ENCODE assay signal across 8 cellular contexts in the genomic region with DNA sequence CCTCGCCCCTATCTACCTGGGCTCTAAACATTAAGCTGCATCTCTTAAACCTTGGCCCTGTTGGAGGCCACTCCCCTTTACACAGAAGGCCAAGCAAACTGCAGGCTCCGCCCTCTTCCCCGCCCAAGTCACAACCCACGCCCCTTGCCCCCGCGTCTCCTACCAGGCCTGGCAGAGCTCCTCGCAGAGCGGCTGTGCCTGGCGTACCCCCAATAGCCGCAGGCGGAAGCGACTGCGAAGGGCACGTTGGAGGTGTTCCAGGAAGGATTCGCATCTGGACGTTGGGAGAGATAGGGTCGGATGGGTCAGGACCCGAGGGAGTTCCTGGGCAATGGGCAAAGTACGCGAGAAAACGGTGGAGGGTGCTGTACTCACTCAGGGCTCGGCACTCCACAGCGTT. TPM values are rescaled to one million over a fixed set of nuclear protein-coding genes. Genes with fewer than 3 reads are reported as not detected.
A peak's percentile ranks its signal among the peaks of the same experiment; 100 is the strongest.
DNase-seq lines count a peak whose midpoint lies in the region; ATAC-seq and TF ChIP-seq lines count a peak whose summit lies in the region.
"Had no signal": no experiment of that assay in that cellular context is flagged by ENCODE, and none has a peak within 500 bp of the region (broad histone marks: within the 10 kb centered on the region; RNA-seq: fewer than 3 reads in every experiment).

No MANE protein-coding gene starts in this region.

- TF ChIP-seq CTCF in GM20000 (IDR thresholded peaks at IDR 0.05; ENCODE audit: extremely low read depth, missing control alignments) (no peak), activated B cell treated with CpG ODN at 0.5 μM for 24 hours (IDR thresholded peaks at IDR 0.05) (no peak), nephron progenitor cell (IDR thresholded peaks at IDR 0.05) (no peak), psoas muscle (IDR thresholded peaks at IDR 0.05) (no peak)

- H3K4me1 Mint-ChIP-seq in activated B cell treated with CpG ODN at 0.5 μM for 24 hours (peaks cover 18% of the 10 kb centered on the region), nephron progenitor cell (peaks cover 14% of the 10 kb centered on the region)

- peaks cover 3% of the 10 kb centered on the region for H3K9me3 Mint-ChIP-seq in activated B cell treated with CpG ODN at 0.5 μM for 24 hours
- H3K9me3 Mint-ChIP-seq in nephron progenitor cell: peaks cover 4% of the 10 kb centered on the region

- H3K4me3 Mint-ChIP-seq in activated B cell treated with CpG ODN at 0.5 μM for 24 hours (no peak overlapping the region), nephron progenitor cell (no peak overlapping the region)
- H3K4me3 Mint-ChIP-seq: activated naive CD8-positive, alpha-beta T cell had no signal

- no peaks in the 10 kb centered on the region for H3K4me1 ChIP-seq in psoas muscle

- CTCF ChIA-PET in activated B cell treated with CpG ODN at 0.5 μM for 24 hours (lab: Charles Lee): interaction anchor here (1.9 kb wide), 1 partner anchor 62 kb away, joined by 4 read pairs; no protein-coding TSS in a partner anchor

- no peaks in the 10 kb centered on the region for H3K36me3 ChIP-seq in psoas muscle (ENCODE audit: insufficient read depth in 1 of 2, low read depth in 1 of 2)

- H3K36me3 Mint-ChIP-seq in activated B cell treated with CpG ODN at 0.5 μM for 24 hours (ENCODE audit: low read depth) (no peaks in the 10 kb centered on the region), nephron progenitor cell (ENCODE audit: low read depth) (no peaks in the 10 kb centered on the region)

- H3K27me3 ChIP-seq in psoas muscle (ENCODE audit: insufficient read depth in 3 of 3, low read length in 2 of 3): peaks cover 0 to 92% (median 23%) of the 10 kb centered on the region in 3 donors

- H3K27ac Mint-ChIP-seq in activated B cell treated with CpG ODN at 0.5 μM for 24 hours (no peak overlapping the region), nephron progenitor cell (no peak overlapping the region)
- H3K27ac Mint-ChIP-seq: activated naive CD8-positive, alpha-beta T cell had no signal

- POLR2A ChIA-PET in activated B cell treated with CpG ODN at 0.5 μM for 24 hours (lab: Charles Lee): interaction anchor here (0.5 kb wide), 1 partner anchor 51 kb away, joined by 4 read pairs; no protein-coding TSS in a partner anchor

- no peaks in the 10 kb centered on the region for H3K9me3 ChIP-seq in psoas muscle

- no peak overlapping the region for H3K4me3 ChIP-seq in psoas muscle

- 2 to 4% (median 4%) methylated on average over 23 of the region's 23 CpGs for WGBS in psoas muscle, 3 donors

- peak; percentile 56 for DNase-seq in GM20000 (ENCODE audit: low spot score)
- DNase-seq in NCI-H1694 (lab: John Stamatoyannopoulos, UW): peak; percentile 33
- no peak for DNase-seq in activated B cell treated with CpG ODN at 0.5 μM for 24 hours
- peak; percentile 69 for DNase-seq in nephron progenitor cell
- no peak for DNase-seq in RKO (ENCODE audit: low spot score)
- DNase-seq in psoas muscle: no peak

- H3K27ac ChIP-seq in psoas muscle: no peak overlapping the region

- H3K27me3 Mint-ChIP-seq in activated B cell treated with CpG ODN at 0.5 μM for 24 hours: peaks cover 67% of the 10 kb centered on the region
- peaks cover 87% of the 10 kb centered on the region for H3K27me3 Mint-ChIP-seq in nephron progenitor cell (ENCODE audit: low read depth, poor library complexity)

- ATAC-seq in activated B cell treated with CpG ODN at 0.5 μM for 24 hours (ENCODE audit: low read depth) (peak; percentile 44), HG02840 (IDR thresholded peaks at IDR 0.05; ENCODE audit: low FRiP score, unreplicated experiment) (no peak), psoas muscle (no peak)

- intact Hi-C loops in activated B cell treated with CpG ODN at 0.5 μM for 24 hours (cut with micrococcal nuclease) (no loop called here), psoas muscle (cut with DNase I) (no loop called here)

RNA-seq across cellular contexts. Expression of a gene that starts 5.9 kb away (rescaled TPM):
- total RNA-seq in activated B cell treated with CpG ODN at 0.5 μM for 24 hours (not detected in 2 replicates), psoas muscle (not detected)
- under 1 TPM in 1 of 3 donors, not detected in 2; 0.05 TPM for polyA plus RNA-seq in psoas muscle

RNA-seq across cellular contexts. Expression of a gene that starts 9.8 kb away (rescaled TPM):
- total RNA-seq in activated B cell treated with CpG ODN at 0.5 μM for 24 hours: 0.20 and 0.66 TPM in 2 replicates
- not detected for total RNA-seq in psoas muscle
- under 1 TPM; 0.09 to 0.13 (median 0.10) TPM for polyA plus RNA-seq in psoas muscle

RNA-seq across cellular contexts. Expression of a gene that starts 22.1 kb away (rescaled TPM):
- total RNA-seq in activated B cell treated with CpG ODN at 0.5 μM for 24 hours: 13.4 and 22.1 TPM in 2 replicates
- total RNA-seq in psoas muscle: 1 to 10 TPM; 2.4 to 5.0 (median 3.0) TPM
- 1 to 10 TPM; 3.6 to 9.0 (median 8.6) TPM for polyA plus RNA-seq in psoas muscle

RNA-seq across cellular contexts. Expression of a gene that starts 26.6 kb away (rescaled TPM):
- total RNA-seq in activated B cell treated with CpG ODN at 0.5 μM for 24 hours: 2.3 and 5.9 TPM in 2 replicates
- 1 to 10 TPM in 3 of 4 donors, under 1 TPM in 1; 0.92 to 3.2 (median 2.0) TPM for total RNA-seq in psoas muscle
- polyA plus RNA-seq in psoas muscle: 1 to 10 TPM; 1.9 to 2.5 (median 2.0) TPM

RNA-seq across cellular contexts. Expression of a gene that starts 26.9 kb away (rescaled TPM):
- total RNA-seq in activated B cell treated with CpG ODN at 0.5 μM for 24 hours (53.1 and 55.6 TPM in 2 replicates), psoas muscle (100 to 1,000 TPM; 273 to 419 (median 370) TPM)
- 100 to 1,000 TPM; 329 to 535 (median 396) TPM for polyA plus RNA-seq in psoas muscle

Comparison
In these comparisons a context has a peak if more than half of its experiments do, and no peak if none do; other contexts are left out.
1. DNase-seq: peak in GM20000 (single experiment), NCI-H1694 (single experiment) and nephron progenitor cell (single experiment); none in activated B cell treated with CpG ODN at 0.5 μM for 24 hours (single experiment), RKO (single experiment) and psoas muscle (0 of 2).